8 cellular contexts compared by ENCODE assay signal in the genomic region with DNA sequence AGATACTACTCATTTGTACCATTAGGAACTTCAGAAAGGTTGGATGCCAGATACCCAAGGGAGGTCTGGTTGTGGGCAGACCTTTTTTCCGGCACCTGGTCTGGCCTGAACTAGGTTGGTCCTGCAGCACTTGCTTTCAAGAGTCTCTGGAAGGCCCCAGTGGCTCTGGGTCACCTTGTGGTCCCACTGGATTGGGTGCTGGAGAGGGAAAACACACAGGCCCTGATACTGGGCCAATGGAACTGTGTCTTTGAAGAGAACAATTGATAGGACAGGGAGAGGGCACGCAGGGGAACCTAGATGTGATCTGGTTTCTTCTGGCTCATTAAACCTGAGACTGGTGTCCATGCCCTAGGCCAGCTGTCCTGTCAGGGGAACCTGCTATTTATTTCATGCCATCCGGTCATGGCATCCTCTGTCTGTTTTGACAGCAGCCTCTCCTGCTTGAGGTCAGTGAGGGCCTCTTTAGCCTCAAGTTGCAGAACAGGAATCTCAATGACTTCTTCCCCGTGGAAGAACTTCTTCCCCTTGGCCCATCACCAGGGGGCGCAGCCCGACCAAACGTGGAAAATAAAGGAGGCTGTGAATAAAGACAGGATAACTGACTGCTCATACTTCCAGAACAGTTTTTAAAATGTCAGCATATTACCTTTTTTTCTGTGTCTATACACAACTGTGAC. TPM values are rescaled to one million over a fixed set of nuclear protein-coding genes. Genes with fewer than 3 reads are reported as not detected.
DNase-seq lines count a peak whose midpoint lies in the region; ATAC-seq lines count a peak whose summit lies in the region.

No MANE protein-coding gene starts in this region.

- no peak overlapping the region for H3K4me3 Mint-ChIP-seq in activated naive CD8-positive, alpha-beta T cell treated with anti-CD3 and anti-CD28 coated beads, Interleukin-2, amount 50 U/mL, for 24 hours

- H3K27me3 Mint-ChIP-seq in activated naive CD8-positive, alpha-beta T cell treated with anti-CD3 and anti-CD28 coated beads, Interleukin-2, amount 50 U/mL, for 24 hours: no peaks in the 10 kb centered on the region

- no peaks in the 10 kb centered on the region for H3K9me3 Mint-ChIP-seq in activated naive CD8-positive, alpha-beta T cell treated with anti-CD3 and anti-CD28 coated beads, Interleukin-2, amount 50 U/mL, for 24 hours

- peak; percentile 78 for DNase-seq in ELR (ENCODE audit: low read depth)
- peak; percentile 57 for DNase-seq in MV-4-11 (lab: John Stamatoyannopoulos, UW)
- peak; percentile 29 to 44 for DNase-seq in SW 1271 (lab: John Stamatoyannopoulos, UW)
- peak; percentile 67 for DNase-seq in activated naive CD8-positive, alpha-beta T cell treated with anti-CD3 and anti-CD28 coated beads, Interleukin-2, amount 50 U/mL, for 24 hours
- DNase-seq in left cardiac atrium: peak; percentile 77
- DNase-seq in sciatic nerve (ENCODE audit: low spot score): peak; percentile 87

- H3K36me3 Mint-ChIP-seq in activated naive CD8-positive, alpha-beta T cell treated with anti-CD3 and anti-CD28 coated beads, Interleukin-2, amount 50 U/mL, for 24 hours (ENCODE audit: low read depth): peaks cover 25% of the 10 kb centered on the region

- H3K4me1 Mint-ChIP-seq in activated naive CD8-positive, alpha-beta T cell treated with anti-CD3 and anti-CD28 coated beads, Interleukin-2, amount 50 U/mL, for 24 hours: no peaks in the 10 kb centered on the region

- ATAC-seq in activated naive CD8-positive, alpha-beta T cell treated with anti-CD3 and anti-CD28 coated beads, Interleukin-2, amount 50 U/mL, for 24 hours: no peak
- peak; percentile 58 to 70 for ATAC-seq in left cardiac atrium
- peak; percentile 73 for ATAC-seq in sciatic nerve
- ATAC-seq in HG02798 (IDR thresholded peaks at IDR 0.05; ENCODE audit: poor library complexity, unreplicated experiment): no peak
- no peak for ATAC-seq in HG03139 (IDR thresholded peaks at IDR 0.05; ENCODE audit: unreplicated experiment)

- intact Hi-C loops in left cardiac atrium (cut with DNase I) (loop anchor here (1.0 to 10.0 kb wide), 3 partner anchors 91 to 470 kb away; no protein-coding TSS in a partner anchor), sciatic nerve (cut with DNase I) (loop anchor here (10.0 kb wide), 1 partner anchor 90 kb away; no protein-coding TSS in a partner anchor)

- H3K27ac Mint-ChIP-seq in activated naive CD8-positive, alpha-beta T cell treated with anti-CD3 and anti-CD28 coated beads, Interleukin-2, amount 50 U/mL, for 24 hours: no peak overlapping the region

RNA-seq across cellular contexts. Expression of gene TAF8, which starts 25.0 kb away (rescaled TPM):
- total RNA-seq in left cardiac atrium (10 to 100 TPM; 20.5 to 25.3 TPM), sciatic nerve (28.6 TPM)

Comparison
In these comparisons a context has a peak if more than half of its experiments do, and no peak if none do; other contexts are left out.
1. DNase-seq: peak in every context shown above with its lines; median percentile 87 in sciatic nerve; 78 in ELR; 77 in left cardiac atrium; 67 in activated naive CD8-positive, alpha-beta T cell treated with anti-CD3 and anti-CD28 coated beads, Interleukin-2, amount 50 U/mL, for 24 hours; 57 in MV-4-11; 36 in SW 1271.
2. ATAC-seq: peak in left cardiac atrium (2 of 2) and sciatic nerve (single experiment); none in activated naive CD8-positive, alpha-beta T cell treated with anti-CD3 and anti-CD28 coated beads, Interleukin-2, amount 50 U/mL, for 24 hours (single experiment), HG02798 (single experiment) and HG03139 (single experiment).